6 cellular contexts compared by ENCODE assay signal in the genomic region with DNA sequence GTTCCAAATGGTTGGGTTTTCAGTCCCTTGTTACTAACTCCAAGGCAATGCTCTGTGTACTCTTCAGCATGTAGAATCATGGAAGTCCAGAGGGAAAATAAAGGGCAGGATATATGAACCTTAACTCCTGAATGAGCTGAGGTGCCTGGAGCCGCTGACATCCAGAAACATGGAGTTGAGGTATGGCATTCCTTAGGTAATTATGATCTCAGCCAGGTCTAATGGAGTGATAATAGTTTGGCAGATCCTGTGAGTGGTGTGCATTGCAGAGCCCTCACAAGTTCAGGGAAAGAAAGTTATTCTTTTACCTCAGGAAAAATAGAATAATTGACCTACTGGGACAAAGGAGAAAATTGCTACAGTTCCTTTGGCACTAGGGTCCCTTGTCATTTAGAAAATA.
"Had no signal": no experiment of that assay in that cellular context is flagged by ENCODE, and none has a peak within 500 bp of the region (broad histone marks: within the 10 kb centered on the region; RNA-seq: fewer than 3 reads in every experiment).

No MANE protein-coding gene starts in this region.

- H3K27ac Mint-ChIP-seq: HFFc6 had no signal

- H3K4me3 Mint-ChIP-seq: HFFc6 had no signal

- DNase-seq: GOT3, H7, HFFc6 had no signal

- H3K4me3 ChIP-seq: HAP-1, K562 had no signal

- H3K36me3 ChIP-seq: HAP-1 had no signal

- ATAC-seq: HCT116, K562 had no signal
